Comparison of ENCODE assay signal across 8 cellular contexts in the genomic region with DNA sequence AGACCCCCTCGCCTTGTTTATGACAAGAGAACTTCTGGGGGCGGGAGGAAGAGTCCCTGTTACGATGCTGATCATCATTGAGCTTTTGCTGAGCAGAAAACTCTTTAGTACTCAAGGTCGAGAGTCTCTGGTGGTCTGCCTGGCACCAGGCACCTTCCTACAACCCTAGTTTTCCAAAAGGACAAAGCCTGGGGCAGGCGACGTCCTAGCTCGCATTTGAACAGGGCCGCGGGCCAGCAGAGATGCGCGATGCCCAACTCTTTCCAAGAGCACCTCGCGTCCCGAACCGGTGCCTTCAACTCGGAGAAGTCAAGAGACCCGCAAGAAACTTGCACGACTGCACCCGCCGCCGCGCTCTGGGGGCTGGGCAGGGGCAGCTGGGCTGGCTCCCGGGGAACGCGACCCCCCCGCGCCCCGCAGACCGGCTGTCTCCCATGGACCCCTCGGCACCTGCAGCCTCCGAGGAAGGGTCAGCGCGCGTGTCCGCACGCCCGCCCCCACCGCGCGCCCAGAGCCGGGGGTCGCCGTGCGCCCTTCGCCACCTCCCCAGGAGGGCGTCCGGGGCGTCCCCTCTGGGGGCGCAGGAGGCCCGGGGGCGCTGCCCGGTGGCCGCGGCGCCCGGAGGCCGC. TPM values are rescaled to one million over a fixed set of nuclear protein-coding genes. Genes with fewer than 3 reads are reported as not detected.
DNase-seq lines count a peak whose midpoint lies in the region; ATAC-seq and TF ChIP-seq lines count a peak whose summit lies in the region.

No MANE protein-coding gene starts in this region.

- no peak for TF ChIP-seq POLR2A in uterus (IDR thresholded peaks at IDR 0.05)

- no peak overlapping the region for H3K27ac ChIP-seq in SJSA1
- peak overlapping the region; percentile 80 to 91 for H3K27ac ChIP-seq in uterus

- H3K36me3 ChIP-seq in SJSA1 = no peaks in the 10 kb centered on the region
- H3K36me3 ChIP-seq in endocrine pancreas (ENCODE audit: control insufficient read depth, insufficient read depth, low read length) = no peaks in the 10 kb centered on the region
- no peaks in the 10 kb centered on the region for H3K36me3 ChIP-seq in uterus

- no peak for DNase-seq in Right ventricle myocardium inferior (ENCODE audit: missing footprints)
- no peak for DNase-seq in cardiac septum (ENCODE audit: low spot score)
- DNase-seq in SJSA1 (ENCODE audit: low read depth in 1 of 2, low spot score in 2 of 2) = peak in 1 of 2 experiments; percentile 7
- peak; percentile 14 for DNase-seq in midbrain (lab: John Stamatoyannopoulos, UW)
- DNase-seq in uterus = peak in 1 of 2 donors; percentile 37

- TF ChIP-seq CTCF in uterus (IDR thresholded peaks at IDR 0.05) = peak in 1 of 4 experiments; percentile 8

- intact Hi-C loops in Right ventricle myocardium inferior (cut with DNase I) (loop anchor here (1.0 to 5.0 kb wide), 2 partner anchors 66 to 104 kb away; partner anchors contain the start of gene CFAP251), cardiac septum (cut with DNase I) (loop anchor here (5.0 to 10.0 kb wide), 3 partner anchors 54 to 227 kb away; partner anchors contain the start of genes CFAP251 and RHOF), uterus (cut with DNase I; ENCODE audit: low total_unique reads) (no loop called here)

- H3K27me3 ChIP-seq in SJSA1 (replicated peaks) (no peaks in the 10 kb centered on the region), endocrine pancreas (ENCODE audit: control insufficient read depth, insufficient read depth, low read length) (no peaks in the 10 kb centered on the region), uterus (no peaks in the 10 kb centered on the region)

- H3K4me3 ChIP-seq in SJSA1 = peak overlapping the region; percentile 82
- no peak overlapping the region for H3K4me3 ChIP-seq in endocrine pancreas (ENCODE audit: control insufficient read depth, insufficient read depth, low read length)
- H3K4me3 ChIP-seq in uterus = peak overlapping the region; percentile 29 to 78

- peaks cover 21% of the 10 kb centered on the region for H3K4me1 ChIP-seq in SJSA1 (replicated peaks)
- no peaks in the 10 kb centered on the region for H3K4me1 ChIP-seq in endocrine pancreas (ENCODE audit: control insufficient read depth, insufficient read depth, low read length)
- H3K4me1 ChIP-seq in uterus = no peaks in the 10 kb centered on the region

- peak overlapping the region; percentile 62 for H3K9ac ChIP-seq in endocrine pancreas (ENCODE audit: control insufficient read depth, insufficient read depth, low read length)

- H3K9me3 ChIP-seq in SJSA1 (replicated peaks) (no peaks in the 10 kb centered on the region; the same call in 1 of the 2 replicates), endocrine pancreas (ENCODE audit: control insufficient read depth, low read length) (no peaks in the 10 kb centered on the region), uterus (no peaks in the 10 kb centered on the region)

- ATAC-seq in Right ventricle myocardium inferior = peak; percentile 2
- no peak for ATAC-seq in HG02852 (IDR thresholded peaks at IDR 0.05; ENCODE audit: unreplicated experiment)
- no peak for ATAC-seq in HG02973 (IDR thresholded peaks at IDR 0.05; ENCODE audit: unreplicated experiment)

RNA-seq across cellular contexts. Expression of gene BCL7A, which starts 0.4 kb away (rescaled TPM):
- total RNA-seq in Right ventricle myocardium inferior (15.8 TPM), cardiac septum (18.2 TPM), uterus (10 to 100 TPM in 1 of 4 donors, 1 to 10 TPM in 1, under 1 TPM in 2; 0.26 to 12.2 (median 4.2) TPM)
- 1.5 and 6.4 TPM in 2 replicates for total RNA-seq in SJSA1 (2014; rRNA removed; shearing (Covaris generic))

RNA-seq across cellular contexts. Expression of gene MLXIP, which starts 57.2 kb away (rescaled TPM):
- total RNA-seq in Right ventricle myocardium inferior (25.7 TPM), cardiac septum (24.7 TPM), uterus (10 to 100 TPM; 21.5 to 88.7 (median 24.7) TPM)
- 11.1 and 13.5 TPM in 2 replicates for total RNA-seq in SJSA1 (2014; rRNA removed; shearing (Covaris generic))
